27 cellular contexts compared by ENCODE assay signal in the genomic region with DNA sequence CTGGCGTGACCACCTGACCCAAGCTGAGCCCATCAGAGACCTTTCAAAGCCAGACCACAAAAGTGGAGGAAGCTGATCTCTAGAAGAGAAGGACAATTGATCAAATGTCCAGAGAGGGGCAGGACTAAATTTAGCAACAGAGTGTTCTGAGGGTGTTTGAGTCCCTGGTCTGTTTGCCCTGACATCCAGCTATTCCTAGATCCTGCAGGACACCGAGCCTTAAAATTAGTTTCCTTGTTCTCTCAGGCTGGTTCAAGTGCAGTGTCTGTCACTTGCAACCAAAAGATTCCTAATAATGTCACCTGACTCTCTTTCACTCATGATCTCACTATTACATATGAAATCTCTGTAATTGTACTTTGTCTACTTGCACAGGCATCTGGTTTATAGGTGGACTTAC. TPM values are rescaled to one million over a fixed set of nuclear protein-coding genes. Genes with fewer than 3 reads are reported as not detected.
DNase-seq lines count a peak whose midpoint lies in the region; ATAC-seq, FAIRE-seq and TF ChIP-seq lines count a peak whose summit lies in the region.
"Had no signal": no experiment of that assay in that cellular context is flagged by ENCODE, and none has a peak within 500 bp of the region (broad histone marks: within the 10 kb centered on the region; RNA-seq: fewer than 3 reads in every experiment).

No MANE protein-coding gene starts in this region.

- no peaks in the 10 kb centered on the region for H3K79me2 ChIP-seq in osteoblast (ENCODE audit: insufficient read depth, low read length)
- H3K79me2 ChIP-seq: hepatocyte had no signal

- H3K27ac ChIP-seq in C4-2B (peak overlapping the region; percentile 52), RWPE2 (ENCODE audit: poor library complexity, severe bottlenecking) (peak overlapping the region; percentile 89), osteoblast (ENCODE audit: low read depth, low read length) (peak overlapping the region; percentile 24)
- H3K27ac ChIP-seq: BLaER1, SK-N-MC, upper lobe of left lung had no signal

- intact Hi-C loops in Right ventricle myocardium superior (cut with DNase I) = no loop called here

- no peak for FAIRE-seq in GM12891 (lab: Jason Lieb, UNC)
- FAIRE-seq: GM12892, HTR-8/SVneo, pancreas had no signal

- peak overlapping the region; percentile 77 for H3K4me2 ChIP-seq in osteoblast (ENCODE audit: insufficient read depth, low read length)
- H3K4me2 ChIP-seq: BLaER1, hepatocyte had no signal

- TF ChIP-seq POLR2A in erythroblast (IDR thresholded peaks at IDR 0.05; ENCODE audit: low read length) (no peak), GM12891 (IDR thresholded peaks at IDR 0.05; ENCODE audit: low read depth, low read length) (no peak)

- no peaks in the 10 kb centered on the region for H3K9me3 ChIP-seq in RWPE2 (ENCODE audit: severe bottlenecking)
- no peaks in the 10 kb centered on the region for H3K9me3 ChIP-seq in osteoblast (ENCODE audit: low read depth, low read length)
- H3K9me3 ChIP-seq: BLaER1, pancreas, upper lobe of left lung had no signal

- no peaks in the 10 kb centered on the region for H4K20me1 ChIP-seq in osteoblast (ENCODE audit: insufficient read depth, low read length)
- H4K20me1 ChIP-seq: BLaER1 had no signal

- H2AFZ ChIP-seq in osteoblast (ENCODE audit: low read length) = no peak overlapping the region
- H2AFZ ChIP-seq: hepatocyte had no signal

- H3K27me3 ChIP-seq in RWPE2 (ENCODE audit: insufficient read depth, poor library complexity, severe bottlenecking) (no peaks in the 10 kb centered on the region), osteoblast (ENCODE audit: insufficient read depth, low read length) (no peaks in the 10 kb centered on the region)
- H3K27me3 ChIP-seq: BLaER1, hepatocyte, pancreas, upper lobe of left lung had no signal

- ATAC-seq in RWPE2 (ENCODE audit: low read depth) = no peak
- peak; percentile 42 for ATAC-seq in Right ventricle myocardium superior (ENCODE audit: poor library complexity)
- ATAC-seq: activated CD8-positive, alpha-beta memory T cell treated with anti-CD3 and anti-CD28 coated beads, Interleukin-2, amount 10 ng/mL, durations not matched to agents 7 days and 5 days; activated T-cell treated with anti-CD3 and anti-CD28 coated beads, Interleukin-2, amount 50 U/mL, for 72 hours; left lobe of liver; sciatic nerve had no signal

- no peak for DNase-seq in RWPE2 (ENCODE audit: low spot score)
- no peak for DNase-seq in Right ventricle myocardium superior
- DNase-seq in osteoblast (ENCODE audit: insufficient read length, low spot score, missing footprints) = no peak
- no peak for DNase-seq in ecto neural progenitor cell (ENCODE audit: low spot score)
- DNase-seq in erythroblast (lab: John Stamatoyannopoulos, UW) = no peak
- DNase-seq in GM12891 (ENCODE audit: insufficient read length, low spot score) = no peak
- DNase-seq in glomerular visceral epithelial cell (ENCODE audit: extremely low spot score) = no peak
- DNase-seq: activated CD4-positive, alpha-beta T cell treated with anti-CD3 and anti-CD28 coated beads, Interleukin-2, amount 10 ng/mL, durations not matched to agents 24 days and 14 days; activated CD8-positive, alpha-beta memory T cell treated with anti-CD3 and anti-CD28 coated beads, Interleukin-2, amount 10 ng/mL, durations not matched to agents 7 days and 5 days; activated naive CD4-positive, alpha-beta T cell treated with anti-CD3 and anti-CD28 coated beads, Interleukin-2, amount 50 U/mL, for 16 hours; activated T-cell treated with anti-CD3 and anti-CD28 coated beads, Interleukin-2, amount 50 U/mL, for 72 hours; central memory CD4-positive, alpha-beta T cell; immature natural killer cell; KG1; NCI-H1417 treated with DMSO at 0.1 percent for 48 hours; NCI-H446 treated with DMSO at 0.1 percent for 48 hours; pancreas; T-helper 2 cell had no signal

- H3K4me3 ChIP-seq in RWPE2 (ENCODE audit: severe bottlenecking) = no peak overlapping the region
- no peak overlapping the region for H3K4me3 ChIP-seq in osteoblast (ENCODE audit: insufficient read depth, low read length)
- H3K4me3 ChIP-seq: BLaER1, hepatocyte, pancreas, SK-N-MC, upper lobe of left lung had no signal

- H3K36me3 ChIP-seq in RWPE2 (ENCODE audit: low read depth) (no peaks in the 10 kb centered on the region), osteoblast (ENCODE audit: insufficient read depth, low read length) (no peaks in the 10 kb centered on the region)
- H3K36me3 ChIP-seq: BLaER1, pancreas, upper lobe of left lung had no signal

- no peak for TF ChIP-seq CTCF in C4-2B (conservative IDR thresholded peaks at IDR 0.05)
- no peak for TF ChIP-seq CTCF in RWPE2 (IDR thresholded peaks at IDR 0.05; ENCODE audit: poor library complexity, severe bottlenecking)
- no peak for TF ChIP-seq CTCF in osteoblast (IDR thresholded peaks at IDR 0.05; ENCODE audit: extremely low read depth, low read depth, low read length)

- H3K4me1 ChIP-seq in RWPE2 (ENCODE audit: insufficient read depth, poor library complexity, severe bottlenecking) (peaks cover 21% of the 10 kb centered on the region), osteoblast (ENCODE audit: insufficient read depth, low read length) (peaks cover 18% of the 10 kb centered on the region)
- H3K4me1 ChIP-seq: BLaER1 had no signal

TF ChIP-seq in GM12891, 5 proteins besides CTCF, POLR2A, EP300 and RAD21:
- TF ChIP-seq TAF1 (IDR thresholded peaks at IDR 0.05; ENCODE audit: low read depth, low read length) (no peak), PAX5 (IDR thresholded peaks at IDR 0.05; ENCODE audit: insufficient read depth, low read length, severe bottlenecking) (no peak), POLR2AphosphoS5 (IDR thresholded peaks at IDR 0.05; ENCODE audit: low read depth, low read length) (no peak), SPI1 (IDR thresholded peaks at IDR 0.05; ENCODE audit: low read depth, low read length) (no peak), POU2F2 (IDR thresholded peaks at IDR 0.05; ENCODE audit: low read depth, low read length) (no peak)
TF ChIP-seq in GM12891: peak in this region for 0.

RNA-seq across cellular contexts. Expression of a gene that starts 33.0 kb away (rescaled TPM):
- total RNA-seq in Right ventricle myocardium superior = 38.0 TPM
- 8.3 and 8.7 TPM in 2 replicates for total RNA-seq in osteoblast
- polyA plus RNA-seq in GM12891 (2012; ENCODE audit: low read depth, missing spikeins) = not detected
- polyA plus RNA-seq: immature natural killer cell had no signal

Comparison
In these comparisons a context has a peak if more than half of its experiments do, and no peak if none do; other contexts are left out.
1. H3K27ac ChIP-seq: peak in every context shown above with its lines; median percentile 89 in RWPE2; 52 in C4-2B; 24 in osteoblast.